In the genomic region with DNA sequence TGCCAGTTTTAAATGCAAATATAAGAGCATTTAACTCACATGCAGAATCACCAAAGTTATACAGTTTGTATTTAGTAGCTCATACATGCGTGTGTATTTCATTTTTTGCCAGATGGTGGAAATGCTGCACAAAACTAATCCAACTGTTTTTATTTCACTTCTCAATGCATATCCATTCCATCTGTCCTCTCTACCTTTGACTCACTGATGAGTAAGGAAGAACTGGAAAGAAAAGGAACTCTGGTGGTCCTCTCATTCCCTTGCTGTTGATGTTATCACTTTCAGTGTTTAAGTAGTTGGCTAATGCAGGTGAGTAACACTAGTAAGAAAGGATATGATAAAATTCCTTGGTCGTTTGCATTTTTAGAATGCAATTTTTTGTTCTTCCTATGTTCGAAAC, we compare ENCODE assay signal across 27 cellular contexts. TPM values are rescaled to one million over a fixed set of nuclear protein-coding genes. Genes with fewer than 3 reads are reported as not detected.
DNase-seq lines count a peak whose midpoint lies in the region; ATAC-seq, FAIRE-seq and TF ChIP-seq lines count a peak whose summit lies in the region.
"Had no signal": no experiment of that assay in that cellular context is flagged by ENCODE, and none has a peak within 500 bp of the region (broad histone marks: within the 10 kb centered on the region; RNA-seq: fewer than 3 reads in every experiment).

No MANE protein-coding gene starts in this region.

- H3K4me2 ChIP-seq in HepG2 (ENCODE audit: low read depth, low read length): no peak overlapping the region
- H3K4me2 ChIP-seq: BLaER1 treated with 17β-estradiol and CSF1 and Interleukin-3, amounts not matched to agents 10 nM and 100 nM had no signal

- 71% methylated on average over 3 of the region's 3 CpGs for WGBS in HepG2 (ENCODE audit: low lambda C conversion rate)

- CTCF ChIA-PET in AG04450 (lab: Charles Lee): interaction anchor here (1.1 kb wide), 1 partner anchor 16 kb away, joined by 9 read pairs; no protein-coding TSS in a partner anchor
- CTCF ChIA-PET in HepG2 (lab: Yijun Ruan, JAX; ENCODE audit: low intra/inter-chr PET ratio, low total read pairs): no interaction called here

- peak; percentile 51 for DNase-seq in AG04450 (ENCODE audit: low read depth, low spot score)
- DNase-seq in HT1080 (ENCODE audit: low read depth): peak; percentile 81
- DNase-seq in astrocyte of the spinal cord (ENCODE audit: low read depth, low spot score): peak; percentile 50
- DNase-seq in kidney epithelial cell (ENCODE audit: low read depth): peak; percentile 34
- no peak for DNase-seq in NCI-H82 (lab: John Stamatoyannopoulos, UW)
- DNase-seq in HepG2 (ENCODE audit: low spot score): no peak
- DNase-seq: activated CD4-positive, alpha-beta T cell treated with anti-CD3 and anti-CD28 coated beads for 4 hours; activated T-cell treated with anti-CD3 and anti-CD28 coated beads, Interleukin-2, amount 50 U/mL, for 4 hours; adrenal gland; Caco-2; DMS79 treated with DMSO at 0.1 percent for 48 hours; KBM-7; left cardiac atrium; NCI-H510A treated with DMSO at 0.1 percent for 48 hours; NK-92 treated with Interleukin-12 subunit alpha and Interleukin-12 subunit beta, amount 100 ng/mL, for 24 hours; Peyer's patch; psoas muscle; T-helper 17 cell; upper lobe of right lung had no signal

- H3K4me3 ChIP-seq in AG04450 (ENCODE audit: low read depth, low read length) (no peak overlapping the region), astrocyte of the spinal cord (ENCODE audit: low read depth, low read length) (no peak overlapping the region), kidney epithelial cell (ENCODE audit: low read depth, low read length) (no peak overlapping the region), HepG2 (replicated peaks in 1 of 3; ENCODE audit: insufficient read depth in 1 of 3, low read depth in 2 of 3, low read length in 3 of 3) (no peak overlapping the region)
- H3K4me3 ChIP-seq: adrenal gland; BLaER1 treated with 17β-estradiol and CSF1 and Interleukin-3, amounts not matched to agents 10 nM and 100 nM; coronary artery; Peyer's patch; psoas muscle; upper lobe of right lung had no signal

- H3K27me3 ChIP-seq in AG04450 (ENCODE audit: control insufficient read depth, insufficient read depth, low read length) (no peaks in the 10 kb centered on the region), kidney epithelial cell (ENCODE audit: control insufficient read depth, insufficient read depth, low read length) (no peaks in the 10 kb centered on the region), HepG2 (ENCODE audit: control insufficient read depth in 1 of 2, insufficient read depth in 2 of 2, low read length in 2 of 2) (peaks cover 0 to 1% of the 10 kb centered on the region in 2 experiments; a peak in 1 of 5 replicates)
- H3K27me3 ChIP-seq: adrenal gland; BLaER1 treated with 17β-estradiol and CSF1 and Interleukin-3, amounts not matched to agents 10 nM and 100 nM; Peyer's patch; upper lobe of right lung had no signal

- intact Hi-C loops in HepG2 (cut with micrococcal nuclease; ENCODE audit: unreplicated experiment): loop anchor here (10.0 kb wide), 1 partner anchor 593 kb away; a partner anchor contains a TSS

- H3K9ac ChIP-seq in HepG2 (ENCODE audit: insufficient read depth, low read depth, low read length): no peak overlapping the region
- H3K9ac ChIP-seq: BLaER1 treated with 17β-estradiol and CSF1 and Interleukin-3, amounts not matched to agents 10 nM and 100 nM had no signal

- no peak for TF ChIP-seq EP300 in HepG2 (IDR thresholded peaks at IDR 0.05; ENCODE audit: low read depth in 2 of 2, low read length in 2 of 2)
- TF ChIP-seq EP300 in HepG2 (CRISPR knock-in tag; IDR thresholded peaks at IDR 0.05; ENCODE audit: borderline replicate concordance): no peak

- no peak for ATAC-seq in GM18498 (IDR thresholded peaks at IDR 0.05; ENCODE audit: unreplicated experiment)
- no peak for ATAC-seq in HG03457 (IDR thresholded peaks at IDR 0.05; ENCODE audit: unreplicated experiment)
- no peak for ATAC-seq in HepG2
- ATAC-seq: activated T-cell treated with anti-CD3 and anti-CD28 coated beads, Interleukin-2, amount 50 U/mL, for 4 hours; left cardiac atrium; psoas muscle; T-helper 17 cell; upper lobe of right lung had no signal

- TF ChIP-seq CTCF in AG04450 (IDR thresholded peaks at IDR 0.05; ENCODE audit: low read depth, low read length): no peak
- TF ChIP-seq CTCF in astrocyte of the spinal cord (IDR thresholded peaks at IDR 0.05; ENCODE audit: low read depth, low read length): no peak
- no peak for TF ChIP-seq CTCF in kidney epithelial cell (IDR thresholded peaks at IDR 0.05; ENCODE audit: insufficient read depth, low read length, poor library complexity, severe bottlenecking)
- TF ChIP-seq CTCF in HepG2 (CRISPR knock-in tag; IDR thresholded peaks at IDR 0.05): no peak

- H3K27ac ChIP-seq in AG04450 (ENCODE audit: low read depth, low read length) (peak overlapping the region; percentile 71), HepG2 (ENCODE audit: extremely low read length, insufficient read depth, low read length) (no peak overlapping the region)
- H3K27ac ChIP-seq: adrenal gland; BLaER1 treated with 17β-estradiol and CSF1 and Interleukin-3, amounts not matched to agents 10 nM and 100 nM; coronary artery; neutrophil; Peyer's patch; psoas muscle; upper lobe of right lung had no signal

- TF ChIP-seq RAD21 in HepG2 (CRISPR knock-in tag; IDR thresholded peaks at IDR 0.05): no peak

- in situ Hi-C loops in astrocyte of the spinal cord (cut with HindIII; ENCODE audit: low sequenced_read_pairs): no loop called here
- in situ Hi-C loops in HepG2 (cut with HindIII; ENCODE audit: extremely low pct_ligation_motif_present, low pct_unique_long_range_greater_than_20kb): no loop called here

- no peak overlapping the region for H2AFZ ChIP-seq in HepG2 (ENCODE audit: low read length)

- H4K20me1 ChIP-seq in HepG2 (ENCODE audit: insufficient read depth, low read length): no peaks in the 10 kb centered on the region
- H4K20me1 ChIP-seq: BLaER1 treated with 17β-estradiol and CSF1 and Interleukin-3, amounts not matched to agents 10 nM and 100 nM had no signal

- H3K4me1 ChIP-seq in HepG2 (ENCODE audit: insufficient read depth, low read length): peaks cover 44% of the 10 kb centered on the region
- H3K4me1 ChIP-seq: adrenal gland, psoas muscle had no signal

- no peaks in the 10 kb centered on the region for H3K9me3 ChIP-seq in AG04450 (ENCODE audit: control insufficient read depth, insufficient read depth, low read length)
- H3K9me3 ChIP-seq in HepG2 (ENCODE audit: low read length): no peaks in the 10 kb centered on the region
- H3K9me3 ChIP-seq: adrenal gland; BLaER1 treated with 17β-estradiol and CSF1 and Interleukin-3, amounts not matched to agents 10 nM and 100 nM; Caco-2; neutrophil; Peyer's patch; psoas muscle; upper lobe of right lung had no signal

- TF ChIP-seq POLR2A in HepG2 (IDR thresholded peaks at IDR 0.05; ENCODE audit: insufficient read depth in 1 of 2, low read depth in 2 of 2, low read length in 2 of 2): no peak

- no peak for FAIRE-seq in HepG2 (lab: Jason Lieb, UNC)
- FAIRE-seq: GM12892 had no signal

- H3K36me3 ChIP-seq in kidney epithelial cell (ENCODE audit: control insufficient read depth, insufficient read depth, low read length): no peaks in the 10 kb centered on the region
- H3K36me3 ChIP-seq in HepG2 (replicated peaks in 1 of 2; ENCODE audit: control insufficient read depth in 1 of 2, insufficient read depth in 2 of 2, low read length in 2 of 2): no peaks in the 10 kb centered on the region
- H3K36me3 ChIP-seq: adrenal gland; BLaER1 treated with 17β-estradiol and CSF1 and Interleukin-3, amounts not matched to agents 10 nM and 100 nM; neutrophil; Peyer's patch; upper lobe of right lung had no signal

- POLR2A ChIA-PET in AG04450 (lab: Yijun Ruan, JAX) (interaction anchor here (0.6 to 1.6 kb wide), 2 partner anchors 13 to 305 kb away, joined by 3 read pairs; a partner anchor contains a TSS), HepG2 (lab: Yijun Ruan, JAX) (interaction anchor here (4.8 kb wide), 1 partner anchor 12 kb away, joined by 62 read pairs; no protein-coding TSS in a partner anchor)

- no peaks in the 10 kb centered on the region for H3K79me2 ChIP-seq in HepG2 (ENCODE audit: insufficient read depth, low read length)

- BruUV-seq in HepG2 (replicated peaks; lab: Mats Ljungman, UMichigan): no TSS peak

RNA-seq across cellular contexts. Expression of a gene that starts 5.7 kb away (rescaled TPM):
- polyA plus RNA-seq in AG04450 (2011; rRNA removed): 0.05 and 0.11 TPM in 2 replicates
- not detected in 2 replicates for polyA minus RNA-seq in AG04450 (2011; rRNA and poly(A)+ RNA removed)
- total RNA-seq in HT1080 (2014; rRNA removed; shearing (Covaris generic)): not detected in 2 replicates
- not detected in 2 replicates for polyA plus RNA-seq in HT1080 (2015; cell fraction: cytosol; rRNA removed)
- not detected in 2 replicates for polyA plus RNA-seq in HT1080 (2015; cell fraction: nucleus; rRNA removed)
- not detected in 2 replicates for total RNA-seq in kidney epithelial cell
- 0.04 TPM in 1 of 2 replicates, not detected in the other for total RNA-seq in HepG2 (2016; rRNA removed; fragmentation: Illumina TruSeq; extraction: Trizol)
- total RNA-seq in HepG2 (2016; cell fraction: cytosol; rRNA removed; fragmentation: Illumina TruSeq; extraction: Trizol; ENCODE audit: low read depth): 0.10 TPM in 1 of 2 replicates, not detected in the other
- 0.10 TPM in 1 of 2 replicates, not detected in the other for total RNA-seq in HepG2 (2016; cell fraction: insoluble cytoplasmic fraction; rRNA removed; fragmentation: Illumina TruSeq; extraction: Trizol)
- total RNA-seq in HepG2 (2016; cell fraction: membrane; rRNA removed; fragmentation: Illumina TruSeq; extraction: Trizol): not detected in 2 replicates
- total RNA-seq in HepG2 (2016; cell fraction: nucleus; rRNA removed; fragmentation: Illumina TruSeq; extraction: Trizol): not detected in 2 replicates
- polyA plus RNA-seq in HepG2 (2011; rRNA removed): 2.0 and 4.8 TPM in 2 replicates
- polyA plus RNA-seq in HepG2 (2011; cell fraction: cytosol; rRNA removed): 1.7 and 1.9 TPM in 2 replicates
- polyA plus RNA-seq in HepG2 (2011; cell fraction: nucleus; rRNA removed): 10.0 and 14.8 TPM in 2 replicates
- 8.9 and 11.0 TPM in 2 replicates for polyA plus RNA-seq in HepG2 (2012)
- polyA plus RNA-seq in HepG2 (2016; cell fraction: cytosol; fragmentation: Illumina TruSeq; extraction: Trizol; ENCODE audit: low read depth): not detected in 2 replicates
- not detected in 2 replicates for polyA plus RNA-seq in HepG2 (2016; cell fraction: insoluble cytoplasmic fraction; fragmentation: Illumina TruSeq; extraction: Trizol; ENCODE audit: low read depth)
- polyA plus RNA-seq in HepG2 (2016; cell fraction: membrane; fragmentation: Illumina TruSeq; extraction: Trizol; ENCODE audit: low read depth): 0.07 TPM in 1 of 2 replicates, not detected in the other
- polyA plus RNA-seq in HepG2 (2016; cell fraction: nucleus; fragmentation: Illumina TruSeq; extraction: Trizol; ENCODE audit: insufficient read depth, low read depth): not detected in 2 replicates
- polyA minus RNA-seq in HepG2 (2011; rRNA and poly(A)+ RNA removed; ENCODE audit: low replicate concordance): 2.1 TPM in 1 of 2 replicates, not detected in the other
- 0.70 and 0.99 TPM in 2 replicates for polyA minus RNA-seq in HepG2 (2011; cell fraction: cytosol; rRNA and poly(A)+ RNA removed)
- polyA minus RNA-seq in HepG2 (2011; cell fraction: nucleus; rRNA and poly(A)+ RNA removed): 0.77 and 2.1 TPM in 2 replicates
- total RNA-seq: A673; activated T-cell treated with anti-CD3 and anti-CD28 coated beads, Interleukin-2, amount 50 U/mL, for 4 hours; Caco-2; skeletal muscle tissue; T-helper 17 cell had no signal

RNA-seq across cellular contexts. Expression of a gene that starts 48.5 kb away (rescaled TPM):
- 17.6 and 18.8 TPM in 2 replicates for polyA plus RNA-seq in AG04450 (2011; rRNA removed)
- polyA minus RNA-seq in AG04450 (2011; rRNA and poly(A)+ RNA removed): 13.6 and 13.7 TPM in 2 replicates
- 15.1 and 23.8 TPM in 2 replicates for total RNA-seq in HT1080 (2014; rRNA removed; shearing (Covaris generic))
- 17.3 and 17.4 TPM in 2 replicates for polyA plus RNA-seq in HT1080 (2015; cell fraction: cytosol; rRNA removed)
- polyA plus RNA-seq in HT1080 (2015; cell fraction: nucleus; rRNA removed): 22.0 and 26.9 TPM in 2 replicates
- 14.1 and 20.7 TPM in 2 replicates for total RNA-seq in kidney epithelial cell
- 14.1 and 14.6 TPM in 2 replicates for total RNA-seq in HepG2 (2016; rRNA removed; fragmentation: Illumina TruSeq; extraction: Trizol)
- total RNA-seq in HepG2 (2016; cell fraction: cytosol; rRNA removed; fragmentation: Illumina TruSeq; extraction: Trizol; ENCODE audit: low read depth): 1.1 and 1.2 TPM in 2 replicates
- total RNA-seq in HepG2 (2016; cell fraction: insoluble cytoplasmic fraction; rRNA removed; fragmentation: Illumina TruSeq; extraction: Trizol): 13.1 and 14.0 TPM in 2 replicates
- 3.0 and 3.7 TPM in 2 replicates for total RNA-seq in HepG2 (2016; cell fraction: membrane; rRNA removed; fragmentation: Illumina TruSeq; extraction: Trizol)
- total RNA-seq in HepG2 (2016; cell fraction: nucleus; rRNA removed; fragmentation: Illumina TruSeq; extraction: Trizol): 6.2 and 7.9 TPM in 2 replicates
- 12.6 and 16.0 TPM in 2 replicates for polyA plus RNA-seq in HepG2 (2011; rRNA removed)
- 12.6 and 14.8 TPM in 2 replicates for polyA plus RNA-seq in HepG2 (2011; cell fraction: cytosol; rRNA removed)
- polyA plus RNA-seq in HepG2 (2011; cell fraction: nucleus; rRNA removed): 5.6 and 7.7 TPM in 2 replicates
- polyA plus RNA-seq in HepG2 (2012): 9.1 and 13.6 TPM in 2 replicates
- 1.0 and 1.2 TPM in 2 replicates for polyA plus RNA-seq in HepG2 (2016; cell fraction: cytosol; fragmentation: Illumina TruSeq; extraction: Trizol; ENCODE audit: low read depth)
- polyA plus RNA-seq in HepG2 (2016; cell fraction: insoluble cytoplasmic fraction; fragmentation: Illumina TruSeq; extraction: Trizol; ENCODE audit: low read depth): 15.4 and 15.6 TPM in 2 replicates
- polyA plus RNA-seq in HepG2 (2016; cell fraction: membrane; fragmentation: Illumina TruSeq; extraction: Trizol; ENCODE audit: low read depth): 1.8 and 2.2 TPM in 2 replicates
- polyA plus RNA-seq in HepG2 (2016; cell fraction: nucleus; fragmentation: Illumina TruSeq; extraction: Trizol; ENCODE audit: insufficient read depth, low read depth): 9.0 and 10.7 TPM in 2 replicates
- polyA minus RNA-seq in HepG2 (2011; rRNA and poly(A)+ RNA removed; ENCODE audit: low replicate concordance): 13.9 and 25.3 TPM in 2 replicates
- 8.6 and 11.3 TPM in 2 replicates for polyA minus RNA-seq in HepG2 (2011; cell fraction: cytosol; rRNA and poly(A)+ RNA removed)
- polyA minus RNA-seq in HepG2 (2011; cell fraction: nucleus; rRNA and poly(A)+ RNA removed): 7.3 and 12.7 TPM in 2 replicates

Comparison
In these comparisons a context has a peak if more than half of its experiments do, and no peak if none do; other contexts are left out.
1. DNase-seq: peak in AG04450 (single experiment), HT1080 (single experiment), astrocyte of the spinal cord (single experiment) and kidney epithelial cell (single experiment); none in NCI-H82 (single experiment) and HepG2 (single experiment).